In genomic region chrX:24027086-24027485, GRCh38 we compare ENCODE assay signal across 8 cellular contexts. TPM values are rescaled to one million over a fixed set of nuclear protein-coding genes. Genes with fewer than 3 reads are reported as not detected.
DNase-seq lines count a peak whose midpoint lies in the region; ATAC-seq and TF ChIP-seq lines count a peak whose summit lies in the region.

TSS of gene KLHL15 (minus strand) at chrX:24027186. CDS start at chrX:24006693, 20,493 bp downstream.

- peaks cover 6% of the 10 kb centered on the region for H3K4me1 Mint-ChIP-seq in activated T-cell treated with anti-CD3 and anti-CD28 coated beads, Interleukin-2, amount 50 U/mL, for 72 hours (ENCODE audit: low read depth)

- no peaks in the 10 kb centered on the region for H3K36me3 ChIP-seq in lower lobe of right lung
- H3K36me3 ChIP-seq in transverse colon, result no peaks in the 10 kb centered on the region

- H3K4me1 ChIP-seq in lower lobe of right lung (no peaks in the 10 kb centered on the region), transverse colon (peaks cover 0 to 3% (median 0%) of the 10 kb centered on the region in 4 donors)

- peaks cover 23% of the 10 kb centered on the region for H3K27me3 Mint-ChIP-seq in activated T-cell treated with anti-CD3 and anti-CD28 coated beads, Interleukin-2, amount 50 U/mL, for 72 hours (ENCODE audit: low read depth)

- no peak for ATAC-seq in activated T-cell treated with anti-CD3 and anti-CD28 coated beads, Interleukin-2, amount 50 U/mL, for 72 hours (replicated peaks in 1 of 2)
- no peak for ATAC-seq in lower lobe of right lung

- 81% methylated on average over 7 of the region's 7 CpGs; no CpG with 5 or more reads in 1 of the 2 donors for WGBS in transverse colon (ENCODE audit: low coverage in 1 of 2), 2 donors

- TF ChIP-seq CTCF in astrocyte of the spinal cord (IDR thresholded peaks at IDR 0.05; ENCODE audit: low read depth, low read length), result no peak
- no peak for TF ChIP-seq CTCF in lower lobe of right lung (IDR thresholded peaks at IDR 0.05)
- TF ChIP-seq CTCF in transverse colon (IDR thresholded peaks at IDR 0.05), result no peak
- no peak for TF ChIP-seq CTCF in GM10248 (IDR thresholded peaks at IDR 0.05; ENCODE audit: control extremely low read depth, extremely low read depth, low read depth, missing control alignments)
- no peak for TF ChIP-seq CTCF in GM13976 (IDR thresholded peaks at IDR 0.05; ENCODE audit: borderline replicate concordance, control extremely low read depth, extremely low read depth, insufficient read depth, missing control alignments)

- peak within 1 kb of the TSS; percentile 84 to 95 for H3K4me3 Mint-ChIP-seq in activated T-cell treated with anti-CD3 and anti-CD28 coated beads, Interleukin-2, amount 50 U/mL, for 72 hours

- H3K9me3 Mint-ChIP-seq in activated T-cell treated with anti-CD3 and anti-CD28 coated beads, Interleukin-2, amount 50 U/mL, for 72 hours, result no peaks in the 10 kb centered on the region

- CTCF ChIA-PET in GM10248 (lab: Yijun Ruan, JAX), result interaction anchor here (0.6 to 3.3 kb wide), 3 partner anchors 27 to 119 kb away, joined by 3 to 16 read pairs (median 8); partner anchors contain the start of genes APOO, CXorf58 and EIF2S3

- peak within 1 kb of the TSS; percentile 95 for H3K27ac ChIP-seq in lower lobe of right lung
- peak within 1 kb of the TSS; percentile 93 to 98 (median 97) for H3K27ac ChIP-seq in transverse colon

- H3K27ac Mint-ChIP-seq in activated T-cell treated with anti-CD3 and anti-CD28 coated beads, Interleukin-2, amount 50 U/mL, for 72 hours, result peak within 1 kb of the TSS; percentile 94

- peaks cover 5 to 17% of the 10 kb centered on the region in 2 donors for H3K36me3 Mint-ChIP-seq in activated T-cell treated with anti-CD3 and anti-CD28 coated beads, Interleukin-2, amount 50 U/mL, for 72 hours (ENCODE audit: insufficient read depth in 2 of 2)

- H3K4me3 ChIP-seq in astrocyte of the spinal cord (ENCODE audit: low read depth, low read length), result peak within 1 kb of the TSS; percentile 66
- peak within 1 kb of the TSS; percentile 75 for H3K4me3 ChIP-seq in lower lobe of right lung
- H3K4me3 ChIP-seq in transverse colon, result peak within 1 kb of the TSS in 3 of 4 donors; percentile 60 to 95 (median 91)

- intact Hi-C loops in lower lobe of right lung (cut with DNase I), result no loop called here
- intact Hi-C loops in transverse colon (cut with DNase I; ENCODE audit: low total_unique reads), result no loop called here

- TF ChIP-seq EP300 in transverse colon (IDR thresholded peaks at IDR 0.05; ENCODE audit: low read depth), result no peak

- in situ Hi-C loops in astrocyte of the spinal cord (cut with HindIII; ENCODE audit: low sequenced_read_pairs) (no loop called here), transverse colon (cut with MboI; ENCODE audit: low pct_ligation_motif_present in 1 of 4, low pct_unique_long_range_greater_than_20kb in 1 of 4, low sequenced_read_pairs in 3 of 4) (loop anchor here in 2 of 4 donors (10.0 to 25.0 kb wide), 2 partner anchors 115 to 122 kb away; partner anchors contain the start of genes APOO (in 2 of the 2) and CXorf58 (in 2 of the 2)), GM13976 (cut with MboI; ENCODE audit: low sequenced_read_pairs, unreplicated experiment) (no loop called here)

- DNase-seq in activated T-cell treated with anti-CD3 and anti-CD28 coated beads, Interleukin-2, amount 50 U/mL, for 72 hours, result no peak
- DNase-seq in activated T-cell treated with anti-CD3 and anti-CD28 coated beads, Interleukin-2, amount 50 U/mL, for 1 hour, result no peak
- DNase-seq in astrocyte of the spinal cord (ENCODE audit: low read depth, low spot score), result no peak
- no peak for DNase-seq in lower lobe of right lung
- no peak for DNase-seq in transverse colon
- DNase-seq in GM10248 (ENCODE audit: extremely low spot score), result no peak
- no peak for DNase-seq in GM13976 (ENCODE audit: low spot score)
- DNase-seq in NCI-H187 (lab: John Stamatoyannopoulos, UW), result no peak

- no peak for TF ChIP-seq POLR2A in transverse colon (IDR thresholded peaks at IDR 0.05)

- H3K9me3 ChIP-seq in lower lobe of right lung (no peaks in the 10 kb centered on the region), transverse colon (no peaks in the 10 kb centered on the region)

- POLR2A ChIA-PET in GM10248 (lab: Yijun Ruan, JAX), result no interaction called here

- no peaks in the 10 kb centered on the region for H3K27me3 ChIP-seq in lower lobe of right lung (ENCODE audit: low read depth)
- H3K27me3 ChIP-seq in transverse colon, result no peaks in the 10 kb centered on the region

RNA-seq across cellular contexts. Expression of gene KLHL15, which starts in this region (rescaled TPM):
- total RNA-seq in activated T-cell treated with anti-CD3 and anti-CD28 coated beads, Interleukin-2, amount 50 U/mL, for 72 hours, result 10 to 100 TPM; 17.9 to 19.9 TPM
- 6.3 TPM for total RNA-seq in lower lobe of right lung
- 1 to 10 TPM in 3 of 4 donors, under 1 TPM in 1; 0.60 to 6.7 (median 5.3) TPM for total RNA-seq in transverse colon
